In the genomic region with DNA sequence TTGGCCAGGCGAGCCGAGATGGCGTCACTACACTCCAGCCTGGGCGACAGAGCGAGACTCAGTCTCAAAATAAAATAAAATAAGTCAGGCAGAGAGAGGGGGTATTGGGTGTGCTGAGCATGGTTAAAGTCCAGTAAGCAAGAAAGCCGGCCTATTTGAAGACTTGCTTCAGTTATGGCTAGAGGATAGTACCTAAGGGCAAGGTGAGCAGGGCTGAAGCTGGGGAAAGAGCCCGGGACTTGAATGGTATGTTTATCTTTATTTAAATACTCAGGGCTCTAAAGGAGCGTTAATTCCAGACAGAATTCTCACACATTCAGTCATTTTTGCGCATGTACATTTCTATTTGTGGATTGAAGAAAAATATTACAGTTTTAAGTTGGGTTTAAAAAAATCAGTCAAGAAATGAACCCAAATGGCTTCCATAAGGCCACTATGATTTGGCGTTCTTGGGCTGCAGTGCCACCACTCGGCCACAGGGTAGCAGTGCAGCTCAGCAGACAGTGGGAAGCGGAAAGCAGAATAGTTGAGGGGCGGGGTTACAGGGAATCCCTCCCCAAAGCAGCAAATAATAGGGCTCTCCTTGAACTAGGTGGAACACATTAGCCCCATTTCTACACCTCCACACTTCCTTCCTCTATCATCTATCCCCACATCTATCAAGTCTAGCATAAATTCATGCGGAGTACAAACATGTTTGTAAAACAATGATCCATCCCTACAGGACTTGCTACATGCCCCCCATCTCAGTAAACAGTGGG, we compare ENCODE assay signal across 8 cellular contexts. TPM values are rescaled to one million over a fixed set of nuclear protein-coding genes. Genes with fewer than 3 reads are reported as not detected.
DNase-seq lines count a peak whose midpoint lies in the region; ATAC-seq and TF ChIP-seq lines count a peak whose summit lies in the region.

No MANE protein-coding gene starts in this region.

- ATAC-seq in GM21529 (IDR thresholded peaks at IDR 0.05; ENCODE audit: unreplicated experiment) = peak; percentile 99
- peak; percentile 99 for ATAC-seq in esophagus mucosa
- ATAC-seq in naive thymus-derived CD8-positive, alpha-beta T cell = peak; percentile 98 to 99
- peak; percentile 89 for ATAC-seq in stimulated activated effector memory CD8-positive, alpha-beta T cell treated with anti-CD3 and anti-CD28 coated beads, Interleukin-12 subunit alpha, Interleukin-12 subunit beta, amount 100 ng/mL, for 72 hours

- no peaks in the 10 kb centered on the region for H3K79me2 ChIP-seq in OCI-LY3 (ENCODE audit: low read length)

- H3K4me3 ChIP-seq in OCI-LY3 (ENCODE audit: low read length) = peak overlapping the region; percentile 54

- peaks cover 12% of the 10 kb centered on the region; the same call in 1 of the 2 replicates for H3K27me3 ChIP-seq in OCI-LY3 (ENCODE audit: low read depth, low read length)

- POLR2A ChIA-PET in naive thymus-derived CD8-positive, alpha-beta T cell (lab: Charles Lee) = no interaction called here

- H4K20me1 ChIP-seq in OCI-LY3 (ENCODE audit: insufficient read depth, low read length) = no peaks in the 10 kb centered on the region

- no peak overlapping the region for H3K27ac ChIP-seq in OCI-LY3 (ENCODE audit: low read length)

- H3K4me1 ChIP-seq in OCI-LY3 (ENCODE audit: low read length) = 0 out of 2 replicates have a peak, but pooled peaks cover 4% of the 10 kb centered on the region

- DNase-seq in DMS53 treated with DMSO at 0.1 percent for 48 hours (lab: John Stamatoyannopoulos, UW; ENCODE audit: unreplicated experiment) (peak; percentile 41), HuH-7 (ENCODE audit: low spot score) (peak; percentile 64), activated T-cell treated with anti-CD3 and anti-CD28 coated beads for 24 hours (ENCODE audit: low read depth) (peak; percentile 77)
- peak; percentile 61 to 86 (median 72) for DNase-seq in naive thymus-derived CD8-positive, alpha-beta T cell
- peak; percentile 61 to 82 for DNase-seq in stimulated activated effector memory CD8-positive, alpha-beta T cell treated with anti-CD3 and anti-CD28 coated beads, Interleukin-12 subunit alpha, Interleukin-12 subunit beta, amount 100 ng/mL, for 72 hours (ENCODE audit: low spot score in 2 of 2)

- H3K36me3 ChIP-seq in OCI-LY3 (replicated peaks; ENCODE audit: low read depth, low read length) = no peaks in the 10 kb centered on the region

- no peaks in the 10 kb centered on the region for H3K9me3 ChIP-seq in OCI-LY3 (ENCODE audit: insufficient read depth, low read length)

- H3K4me2 ChIP-seq in OCI-LY3 (ENCODE audit: low read length) = peak overlapping the region; percentile 52

- H3K4me3 Mint-ChIP-seq in naive thymus-derived CD8-positive, alpha-beta T cell = no peak overlapping the region
- no peak overlapping the region for H3K4me3 Mint-ChIP-seq in stimulated activated effector memory CD8-positive, alpha-beta T cell treated with anti-CD3 and anti-CD28 coated beads, Interleukin-12 subunit alpha, Interleukin-12 subunit beta, amount 100 ng/mL, for 72 hours

- no peaks in the 10 kb centered on the region for H3K9me3 Mint-ChIP-seq in naive thymus-derived CD8-positive, alpha-beta T cell
- no peaks in the 10 kb centered on the region for H3K9me3 Mint-ChIP-seq in stimulated activated effector memory CD8-positive, alpha-beta T cell treated with anti-CD3 and anti-CD28 coated beads, Interleukin-12 subunit alpha, Interleukin-12 subunit beta, amount 100 ng/mL, for 72 hours

- peak overlapping the region; percentile 99 for H2AFZ ChIP-seq in OCI-LY3 (ENCODE audit: low read depth, low read length)

- H3K27me3 Mint-ChIP-seq in naive thymus-derived CD8-positive, alpha-beta T cell = peaks cover 4 to 16% (median 8%) of the 10 kb centered on the region in 5 donors

- peak overlapping the region; percentile 10 for H3K9ac ChIP-seq in OCI-LY3 (ENCODE audit: low read length)

- H3K4me1 Mint-ChIP-seq in naive thymus-derived CD8-positive, alpha-beta T cell = peaks cover 0 to 4% (median 1%) of the 10 kb centered on the region in 4 donors
- no peaks in the 10 kb centered on the region for H3K4me1 Mint-ChIP-seq in stimulated activated effector memory CD8-positive, alpha-beta T cell treated with anti-CD3 and anti-CD28 coated beads, Interleukin-12 subunit alpha, Interleukin-12 subunit beta, amount 100 ng/mL, for 72 hours

- peak; percentile 99 for TF ChIP-seq CTCF in OCI-LY3 (IDR thresholded peaks at IDR 0.05; ENCODE audit: low read depth, low read length)

- H3K36me3 Mint-ChIP-seq in naive thymus-derived CD8-positive, alpha-beta T cell = no peaks in the 10 kb centered on the region
- H3K36me3 Mint-ChIP-seq in stimulated activated effector memory CD8-positive, alpha-beta T cell treated with anti-CD3 and anti-CD28 coated beads, Interleukin-12 subunit alpha, Interleukin-12 subunit beta, amount 100 ng/mL, for 72 hours = no peaks in the 10 kb centered on the region

- H3K27ac Mint-ChIP-seq in naive thymus-derived CD8-positive, alpha-beta T cell = no peak overlapping the region
- H3K27ac Mint-ChIP-seq in stimulated activated effector memory CD8-positive, alpha-beta T cell treated with anti-CD3 and anti-CD28 coated beads, Interleukin-12 subunit alpha, Interleukin-12 subunit beta, amount 100 ng/mL, for 72 hours = no peak overlapping the region

RNA-seq across cellular contexts. Expression of a gene that starts 37.2 kb away (rescaled TPM):
- 31.6 TPM for total RNA-seq in esophagus mucosa
- total RNA-seq in naive thymus-derived CD8-positive, alpha-beta T cell = under 1 TPM in 1 of 2 experiments, not detected in 1; 0.42 TPM
- polyA plus RNA-seq in naive thymus-derived CD8-positive, alpha-beta T cell = under 1 TPM; 0.56 to 0.62 (median 0.60) TPM

RNA-seq across cellular contexts. Expression of a gene that starts 46.4 kb away (rescaled TPM):
- 43.6 TPM for total RNA-seq in esophagus mucosa
- 1 to 10 TPM; 1.6 to 3.3 TPM for total RNA-seq in naive thymus-derived CD8-positive, alpha-beta T cell
- 1 to 10 TPM in 1 of 3 donors, under 1 TPM in 1, not detected in 1; 0.27 to 1.4 TPM for polyA plus RNA-seq in naive thymus-derived CD8-positive, alpha-beta T cell

Comparison
In these comparisons a context has a peak if more than half of its experiments do, and no peak if none do; other contexts are left out.
1. RNA of a gene that starts 37.2 kb away (total RNA-seq): 31.6 TPM in esophagus mucosa (single experiment); 0.42 TPM in naive thymus-derived CD8-positive, alpha-beta T cell; every median in the first group is over 10 times any median in the second.
2. RNA of a gene that starts 46.4 kb away (total RNA-seq): 43.6 TPM in esophagus mucosa (single experiment); 1.6 to 3.3 TPM in naive thymus-derived CD8-positive, alpha-beta T cell; every median in the first group is over 10 times any median in the second.
3. Peak in every context shown above with its lines, with median percentiles within 50 percentile points of each other: DNase-seq and ATAC-seq.